8 cellular contexts compared by ENCODE assay signal in genomic region chr12:1529862-1530591, GRCh38.
DNase-seq lines count a peak whose midpoint lies in the region; ATAC-seq, FAIRE-seq and TF ChIP-seq lines count a peak whose summit lies in the region.

No MANE protein-coding gene starts in this region.

- CTCF ChIA-PET in A549 (lab: Yijun Ruan, JAX) = interaction anchor here (1.3 to 1.8 kb wide), 2 partner anchors 75 to 412 kb away, joined by 4 to 6 read pairs; no protein-coding TSS in a partner anchor

- H3K36me3 Mint-ChIP-seq in activated naive CD8-positive, alpha-beta T cell = no peaks in the 10 kb centered on the region
- H3K36me3 Mint-ChIP-seq in stimulated activated memory B cell treated with anti-CD40 and anti-IgM and Interleukin-4, amounts not matched to agents 10 μg/mL and 1 μg/mL and 100 μg/mL, for 72 hours = no peaks in the 10 kb centered on the region

- H3K4me3 ChIP-seq in A549 = peak overlapping the region; percentile 68
- H3K4me3 ChIP-seq in GM23248 = peak overlapping the region; percentile 72
- H3K4me3 ChIP-seq in iPS-11a (ENCODE audit: low read depth, low read length) = peak overlapping the region; percentile 41

- H3K36me3 ChIP-seq in GM23248 (ENCODE audit: low read depth) = no peaks in the 10 kb centered on the region

- TF ChIP-seq CTCF in A549 (IDR thresholded peaks at IDR 0.05) = no peak

- peaks cover 13% of the 10 kb centered on the region; the same call in 2 of the 3 replicates for H3K4me1 ChIP-seq in A549
- peaks cover 49% of the 10 kb centered on the region for H3K4me1 ChIP-seq in GM23248 (ENCODE audit: insufficient read depth)

- H3K27ac Mint-ChIP-seq in activated naive CD8-positive, alpha-beta T cell = no peak overlapping the region
- H3K27ac Mint-ChIP-seq in stimulated activated memory B cell treated with anti-CD40 and anti-IgM and Interleukin-4, amounts not matched to agents 10 μg/mL and 1 μg/mL and 100 μg/mL, for 72 hours = peak overlapping the region; percentile 74

- H3K9me2 ChIP-seq in GM23248 (ENCODE audit: insufficient read depth) = no peaks in the 10 kb centered on the region

- peak overlapping the region; percentile 71 for H2AFZ ChIP-seq in GM23248

- peak overlapping the region; percentile 59 to 77; a peak in 5 of 6 replicates for H3K27ac ChIP-seq in A549
- peak overlapping the region; percentile 55 for H3K27ac ChIP-seq in GM23248

- in situ Hi-C loops in GM23248 (cut with MboI) = no loop called here

- DNase-seq in A549 (ENCODE audit: low read depth in 1 of 2, low spot score in 1 of 2) = no peak
- peak; percentile 72 for DNase-seq in GM23248
- DNase-seq in NCI-H2081 (lab: John Stamatoyannopoulos, UW) = no peak
- DNase-seq in mucosa of gallbladder (ENCODE audit: low spot score) = no peak
- no peak for DNase-seq in NCI-H1930 (lab: John Stamatoyannopoulos, UW)

- peaks cover 44% of the 10 kb centered on the region for H3K27me3 Mint-ChIP-seq in activated naive CD8-positive, alpha-beta T cell
- H3K27me3 Mint-ChIP-seq in stimulated activated memory B cell treated with anti-CD40 and anti-IgM and Interleukin-4, amounts not matched to agents 10 μg/mL and 1 μg/mL and 100 μg/mL, for 72 hours = peaks cover 71% of the 10 kb centered on the region

- peaks cover 51% of the 10 kb centered on the region for H3F3A ChIP-seq in GM23248 (ENCODE audit: insufficient read depth)

- peak overlapping the region; percentile 87 for H3K4me3 Mint-ChIP-seq in activated naive CD8-positive, alpha-beta T cell
- H3K4me3 Mint-ChIP-seq in stimulated activated memory B cell treated with anti-CD40 and anti-IgM and Interleukin-4, amounts not matched to agents 10 μg/mL and 1 μg/mL and 100 μg/mL, for 72 hours = peak overlapping the region; percentile 86

- H4K20me1 ChIP-seq in GM23248 (ENCODE audit: insufficient read depth) = peaks cover 2% of the 10 kb centered on the region; the same call in 1 of the 2 replicates

- peaks cover 31% of the 10 kb centered on the region for H3K4me1 Mint-ChIP-seq in activated naive CD8-positive, alpha-beta T cell (ENCODE audit: low read depth)
- peaks cover 51% of the 10 kb centered on the region for H3K4me1 Mint-ChIP-seq in stimulated activated memory B cell treated with anti-CD40 and anti-IgM and Interleukin-4, amounts not matched to agents 10 μg/mL and 1 μg/mL and 100 μg/mL, for 72 hours

- H3K79me2 ChIP-seq in GM23248 (ENCODE audit: insufficient read depth) = peaks cover 78% of the 10 kb centered on the region

- TF ChIP-seq EP300 in A549 (IDR thresholded peaks at IDR 0.05) = no peak

- 0 out of 6 replicates have a peak, but pooled peaks of 1 of the 2 experiments have one; percentile 9 for ATAC-seq in A549
- no peak for ATAC-seq in stimulated activated memory B cell treated with anti-CD40 and anti-IgM and Interleukin-4, amounts not matched to agents 10 μg/mL and 1 μg/mL and 100 μg/mL, for 72 hours

- FAIRE-seq in A549 (lab: Jason Lieb, UNC) = no peak

- H3K4me2 ChIP-seq in A549 (peak overlapping the region; percentile 98), GM23248 (ENCODE audit: unreplicated experiment) (peak overlapping the region; percentile 84)

- no peaks in the 10 kb centered on the region for H3K27me3 ChIP-seq in GM23248 (replicated peaks; ENCODE audit: insufficient read depth)

- no peaks in the 10 kb centered on the region for H3K9me3 ChIP-seq in A549
- no peaks in the 10 kb centered on the region for H3K9me3 ChIP-seq in GM23248 (ENCODE audit: low read depth)

- 67% methylated on average over 35 of the region's 101 CpGs for WGBS in A549 (ENCODE audit: missing lambda C conversion rate)
- WGBS in GM23248 (ENCODE audit: low coverage in 1 of 2, low lambda C conversion rate in 2 of 2, missing lambda C conversion rate in 2 of 2), 2 experiments = 2% methylated on average over 17 to 48 of the region's 101 CpGs

- peak overlapping the region; percentile 81 for H3K9ac ChIP-seq in GM23248

- no peak for TF ChIP-seq RAD21 in A549 (conservative IDR thresholded peaks at IDR 0.05 in 1 of 2, IDR thresholded peaks at IDR 0.05 in 1 of 2)

- no peak for TF ChIP-seq POLR2A in A549 (IDR thresholded peaks at IDR 0.05; ENCODE audit: low read length)

- H3K9me3 Mint-ChIP-seq in activated naive CD8-positive, alpha-beta T cell (ENCODE audit: low read depth) = no peaks in the 10 kb centered on the region
- no peaks in the 10 kb centered on the region for H3K9me3 Mint-ChIP-seq in stimulated activated memory B cell treated with anti-CD40 and anti-IgM and Interleukin-4, amounts not matched to agents 10 μg/mL and 1 μg/mL and 100 μg/mL, for 72 hours

- POLR2A ChIA-PET in A549 (lab: Yijun Ruan, JAX) = no interaction called here

TF ChIP-seq in A549, 52 proteins besides CTCF, POLR2A, EP300 and RAD21:
- TF ChIP-seq PHF8 (IDR thresholded peaks at IDR 0.05; ENCODE audit: borderline replicate concordance, low read depth) = no peak
- no peak for TF ChIP-seq BHLHE40 (IDR thresholded peaks at IDR 0.05; ENCODE audit: low read depth, low read length)
- TF ChIP-seq CHD4 (IDR thresholded peaks at IDR 0.05; ENCODE audit: borderline replicate concordance) = no peak
- no peak for TF ChIP-seq KDM1A (IDR thresholded peaks at IDR 0.05; ENCODE audit: low read depth)
- TF ChIP-seq GATA3 (IDR thresholded peaks at IDR 0.05; ENCODE audit: borderline replicate concordance) = no peak
- no peak for TF ChIP-seq HOXB5 (CRISPR knock-in tag; IDR thresholded peaks at IDR 0.05)
- TF ChIP-seq ESRRA (IDR thresholded peaks at IDR 0.05; ENCODE audit: borderline replicate concordance, low read length) = no peak
- no peak for TF ChIP-seq SMC3 (IDR thresholded peaks at IDR 0.05)
- TF ChIP-seq JUNB (IDR thresholded peaks at IDR 0.05) = no peak
- no peak for TF ChIP-seq TP53 (CRISPR knock-in tag; IDR thresholded peaks at IDR 0.05)
- TF ChIP-seq NFE2L2 (conservative IDR thresholded peaks at IDR 0.05; ENCODE audit: low read length) = no peak
TF ChIP-seq in A549: peak in this region for 0.
